ENCODE assay signal across 21 cellular contexts in genomic region chr17:33056392-33057146, GRCh38.
"Had no signal": no experiment of that assay in that cellular context is flagged by ENCODE, and none has a peak within 500 bp of the region (broad histone marks: within the 10 kb centered on the region; RNA-seq: fewer than 3 reads in every experiment).

No MANE protein-coding gene starts in this region.

- ATAC-seq: activated T-cell treated with anti-CD3 and anti-CD28 coated beads, Interleukin-2, amount 50 U/mL, for 72 hours; esophagus mucosa; naive thymus-derived CD4-positive, alpha-beta T cell; pancreas; stimulated activated naive CD8-positive, alpha-beta T cell treated with anti-CD3 and anti-CD28 coated beads, Interleukin-15, Interleukin-2, amounts not matched to agents 100 U/mL and 50 U/mL, for 24 hours had no signal

- H3K27me3 ChIP-seq: adrenal gland, ascending aorta, pancreas, testis had no signal

- H3K4me1 ChIP-seq: adrenal gland, foreskin keratinocyte, pancreas, prostate gland, testis, transverse colon had no signal

- H3K27ac ChIP-seq: adrenal gland, cardiac muscle cell, foreskin keratinocyte, pancreas, prostate gland, testis, transverse colon had no signal

- H3K4me3 ChIP-seq: adrenal gland, cardiac muscle cell, pancreas, prostate gland, testis, transverse colon had no signal

- H3K9me3 ChIP-seq: adrenal gland, ascending aorta, pancreas, prostate gland, testis, transverse colon had no signal

- FAIRE-seq: islet of Langerhans, pancreas, TTC549 had no signal

- DNase-seq: activated CD4-positive, alpha-beta T cell treated with anti-CD3 and anti-CD28 coated beads for 4 hours; activated CD4-positive, alpha-beta T cell treated with anti-CD3 and anti-CD28 coated beads, Interleukin-2, amount 50 U/mL, for 4 hours; activated naive CD4-positive, alpha-beta T cell treated with Interleukin-2 at 50 U/mL for 16 hours; activated naive CD8-positive, alpha-beta T cell treated with anti-CD3 and anti-CD28 coated beads for 36 hours; activated T-cell treated with anti-CD3 and anti-CD28 coated beads for 4 hours; activated T-cell treated with anti-CD3 and anti-CD28 coated beads, Interleukin-2, amount 50 U/mL, for 72 hours; adrenal gland; foreskin keratinocyte; naive thymus-derived CD4-positive, alpha-beta T cell; pancreas; stimulated activated CD4-positive, alpha-beta T cell treated with anti-CD3 and anti-CD28 coated beads, Interleukin-2, amount 100 ng/mL, for 48 hours; stimulated activated naive CD8-positive, alpha-beta T cell treated with anti-CD3 and anti-CD28 coated beads, Interleukin-15, Interleukin-2, amounts not matched to agents 100 U/mL and 50 U/mL, for 24 hours; T-helper 9 cell; testis; transverse colon had no signal

- H3K36me3 ChIP-seq: adrenal gland, ascending aorta, cardiac muscle cell, pancreas, prostate gland, transverse colon had no signal
